Comparison of ENCODE assay signal across 23 cellular contexts in the genomic region with DNA sequence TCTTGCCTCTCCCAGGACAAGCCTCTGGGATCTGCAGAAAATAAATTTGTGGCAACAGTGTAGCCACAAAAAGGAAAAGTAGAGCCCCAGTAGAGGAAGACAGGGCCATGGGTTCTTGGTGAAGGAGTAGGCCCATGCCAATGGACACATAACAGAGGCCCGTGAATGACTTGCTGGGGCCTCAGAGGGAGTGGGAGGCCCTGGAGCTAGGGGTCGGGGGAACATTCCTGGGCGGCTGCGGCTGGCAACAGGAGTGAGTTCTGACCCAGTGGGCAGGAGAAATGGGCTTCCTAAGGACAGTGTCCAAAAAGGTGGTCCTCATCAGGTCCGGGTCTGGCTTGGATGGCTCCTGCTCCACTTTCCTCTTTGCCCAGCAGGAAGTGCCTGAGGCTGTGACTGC.
DNase-seq lines count a peak whose midpoint lies in the region; FAIRE-seq and TF ChIP-seq lines count a peak whose summit lies in the region.
"Had no signal": no experiment of that assay in that cellular context is flagged by ENCODE, and none has a peak within 500 bp of the region (broad histone marks: within the 10 kb centered on the region; RNA-seq: fewer than 3 reads in every experiment).

No MANE protein-coding gene starts in this region.

- DNase-seq in activated CD8-positive, alpha-beta memory T cell treated with anti-CD3 and anti-CD28 coated beads for 24 hours: peak; percentile 28
- DNase-seq in activated CD8-positive, alpha-beta memory T cell treated with anti-CD3 and anti-CD28 coated beads, Interleukin-2, amount 50 U/mL, for 48 hours: no peak
- DNase-seq in H1 (ENCODE audit: low read depth in 1 of 2, low spot score in 2 of 2): peak in 1 of 2 experiments; percentile 41
- no peak for DNase-seq in trophoblast cell
- no peak for DNase-seq in SW 1271 (lab: John Stamatoyannopoulos, UW)
- DNase-seq in MV-4-11 (lab: John Stamatoyannopoulos, UW): no peak
- DNase-seq: 8988T; ACHN; AML-193; CD4-positive, alpha-beta T cell; CD8-positive, alpha-beta memory T cell; DMS 273 treated with DMSO at 0.1 percent for 48 hours; DMS79; EL; GDM1; GOT3; HCEC 1CT had no signal

- 95% methylated on average over 5 of the region's 5 CpGs; no CpG with 5 or more reads in 1 of the 2 experiments for WGBS in H1 (ENCODE audit: extremely low coverage in 1 of 2, insufficient coverage in 1 of 2, insufficient read length in 1 of 2, insufficient replicate concordance in 2 of 2, low coverage in 1 of 2, low lambda C conversion rate in 2 of 2, missing lambda C conversion rate in 1 of 2), 2 experiments
- no CpG with 5 or more reads among the region's 5 CpGs for WGBS in trophoblast cell (ENCODE audit: extremely low coverage, insufficient coverage, insufficient read length)

- no peak overlapping the region for H2BK120ac ChIP-seq in H1 (replicated peaks; ENCODE audit: low read depth, low read length)
- H2BK120ac ChIP-seq in trophoblast cell (ENCODE audit: insufficient read depth, low read length, poor library complexity): no peak overlapping the region

- H3K79me1 ChIP-seq in H1 (ENCODE audit: low read depth, low read length): no peaks in the 10 kb centered on the region
- no peaks in the 10 kb centered on the region for H3K79me1 ChIP-seq in trophoblast cell (ENCODE audit: low read length)

- H2AFZ ChIP-seq in H1 (ENCODE audit: low read length): no peak overlapping the region
- H2AFZ ChIP-seq in trophoblast cell (ENCODE audit: insufficient read depth, low read length, poor library complexity): no peak overlapping the region

- H3K23ac ChIP-seq in H1 (ENCODE audit: insufficient read length) (no peak overlapping the region), trophoblast cell (ENCODE audit: low read length) (no peak overlapping the region)

- no peak overlapping the region for H3K14ac ChIP-seq in H1 (ENCODE audit: insufficient read length)
- H3K14ac ChIP-seq in trophoblast cell (ENCODE audit: low read length): no peak overlapping the region

- TF ChIP-seq RAD21 in H1 (IDR thresholded peaks at IDR 0.05 in 1 of 2, conservative IDR thresholded peaks at IDR 0.05 in 1 of 2; ENCODE audit: low read depth in 2 of 2, low read length in 2 of 2): no peak

- no peak overlapping the region for H3K4ac ChIP-seq in H1 (replicated peaks; ENCODE audit: insufficient read length, low read depth, low read length)
- H3K4ac ChIP-seq in trophoblast cell (ENCODE audit: low read depth, low read length): no peak overlapping the region

- no peak overlapping the region for H4K5ac ChIP-seq in H1 (ENCODE audit: insufficient read length, low read depth, low read length)

- H3K27ac ChIP-seq in HUES48 (ENCODE audit: low read depth, low read length) (peak overlapping the region; percentile 52), H1 (ENCODE audit: low read depth, low read length) (no peak overlapping the region), trophoblast cell (ENCODE audit: low read depth, low read length) (no peak overlapping the region)
- H3K27ac ChIP-seq: A549; BLaER1 treated with 17β-estradiol and CSF1 and Interleukin-3, amounts not matched to agents 10 nM and 100 nM had no signal

- POLR2A ChIA-PET in H1 (lab: Charles Lee; ENCODE audit: partially characterized antibody): no interaction called here

- H2BK5ac ChIP-seq in H1 (ENCODE audit: low read depth, low read length) (peak overlapping the region; percentile 47; the same call in 1 of the 2 replicates), trophoblast cell (ENCODE audit: low read depth, low read length, poor library complexity) (no peak overlapping the region)

- TF ChIP-seq POLR2A in H1 (IDR thresholded peaks at IDR 0.05; ENCODE audit: control extremely low read depth in 1 of 2, low read depth in 2 of 2, low read length in 2 of 2): no peak

- H4K20me1 ChIP-seq in H1 (replicated peaks in 1 of 2; ENCODE audit: control insufficient read depth in 1 of 2, insufficient read depth in 2 of 2, low read length in 2 of 2): no peaks in the 10 kb centered on the region
- H4K20me1 ChIP-seq: BLaER1 treated with 17β-estradiol and CSF1 and Interleukin-3, amounts not matched to agents 10 nM and 100 nM had no signal

- H3K27me3 ChIP-seq in HUES48 (ENCODE audit: control insufficient read depth, insufficient read depth, low read length) (no peaks in the 10 kb centered on the region), H1 (replicated peaks in 1 of 4; ENCODE audit: control insufficient read depth in 3 of 4, extremely low read depth in 1 of 4, insufficient read depth in 3 of 4, low read length in 3 of 4) (peaks cover 0 to 3% (median 0%) of the 10 kb centered on the region in 4 experiments; a peak in 1 of 7 replicates), trophoblast cell (ENCODE audit: insufficient read depth, low read length) (no peaks in the 10 kb centered on the region)
- H3K27me3 ChIP-seq: BE2C; BLaER1 treated with 17β-estradiol and CSF1 and Interleukin-3, amounts not matched to agents 10 nM and 100 nM had no signal

- no peak overlapping the region for H2BK15ac ChIP-seq in H1 (ENCODE audit: low read length)

- H3K9me3 ChIP-seq in HUES48 (ENCODE audit: control insufficient read depth, insufficient read depth, low read length) (no peaks in the 10 kb centered on the region), H1 (ENCODE audit: insufficient read depth in 2 of 2, low read depth in 1 of 2, low read length in 1 of 2) (no peaks in the 10 kb centered on the region), trophoblast cell (ENCODE audit: insufficient read depth, low read depth, low read length) (no peaks in the 10 kb centered on the region)
- H3K9me3 ChIP-seq: A549; BE2C; BLaER1 treated with 17β-estradiol and CSF1 and Interleukin-3, amounts not matched to agents 10 nM and 100 nM had no signal

- H2BK12ac ChIP-seq in H1 (ENCODE audit: low read depth, low read length): peak overlapping the region; percentile 60; the same call in 1 of the 2 replicates
- no peak overlapping the region for H2BK12ac ChIP-seq in trophoblast cell (ENCODE audit: low read length)

- H3K79me2 ChIP-seq in H1 (ENCODE audit: control insufficient read depth in 1 of 2, insufficient read depth in 2 of 2, low read length in 2 of 2) (no peaks in the 10 kb centered on the region), trophoblast cell (ENCODE audit: control insufficient read depth, insufficient read depth, low read length, poor library complexity) (no peaks in the 10 kb centered on the region)

- H4K12ac ChIP-seq in trophoblast cell (ENCODE audit: low read depth, low read length): no peak overlapping the region

- no peak overlapping the region for H3K4me3 ChIP-seq in HUES48 (ENCODE audit: low read depth, low read length)
- no peak overlapping the region for H3K4me3 ChIP-seq in H1 (ENCODE audit: extremely low read depth in 1 of 4, insufficient read depth in 2 of 4, low read depth in 3 of 4, low read length in 4 of 4)
- H3K4me3 ChIP-seq in trophoblast cell (ENCODE audit: low read depth, low read length): peak overlapping the region; percentile 12
- H3K4me3 ChIP-seq: A549; BLaER1 treated with 17β-estradiol and CSF1 and Interleukin-3, amounts not matched to agents 10 nM and 100 nM; GM12878 had no signal

- H2BK20ac ChIP-seq in H1 (ENCODE audit: low read length): peak overlapping the region; percentile 23

- H4K91ac ChIP-seq in H1 (replicated peaks; ENCODE audit: insufficient read length, low read length) (peak overlapping the region; percentile 23), trophoblast cell (ENCODE audit: low read depth, low read length) (no peak overlapping the region)

- H2AK5ac ChIP-seq in H1 (ENCODE audit: low read depth, low read length) (0 out of 2 replicates have a peak overlapping the region, but pooled peaks have one; percentile 65), trophoblast cell (ENCODE audit: low read length) (no peak overlapping the region)

- H3K4me2 ChIP-seq in H1 (ENCODE audit: insufficient read depth in 1 of 2, low read depth in 2 of 2, low read length in 2 of 2) (no peak overlapping the region), trophoblast cell (ENCODE audit: low read length) (no peak overlapping the region)
- H3K4me2 ChIP-seq: A549 had no signal

- H4K8ac ChIP-seq in H1 (ENCODE audit: extremely low read depth, insufficient read depth, low read length) (no peak overlapping the region), trophoblast cell (ENCODE audit: low read depth, low read length) (no peak overlapping the region)

- H3K56ac ChIP-seq in H1 (replicated peaks; ENCODE audit: insufficient read length, low read depth, low read length): no peak overlapping the region

- H3K36me3 ChIP-seq in HUES48 (ENCODE audit: control insufficient read depth, insufficient read depth, low read length) (no peaks in the 10 kb centered on the region), H1 (ENCODE audit: control insufficient read depth in 2 of 4, insufficient read depth in 4 of 4, low read length in 3 of 4) (no peaks in the 10 kb centered on the region), trophoblast cell (ENCODE audit: control insufficient read depth in 1 of 2, insufficient read depth in 2 of 2, low read length in 2 of 2) (no peaks in the 10 kb centered on the region)
- H3K36me3 ChIP-seq: BE2C; BLaER1 treated with 17β-estradiol and CSF1 and Interleukin-3, amounts not matched to agents 10 nM and 100 nM had no signal

- no peak for FAIRE-seq in H1 (lab: Jason Lieb, UNC)
- FAIRE-seq: A549, D721Med, GM12878 had no signal

- H3K23me2 ChIP-seq in H1 (ENCODE audit: low read depth, low read length): no peaks in the 10 kb centered on the region

- no peak for TF ChIP-seq EP300 in H1 (IDR thresholded peaks at IDR 0.05; ENCODE audit: borderline replicate concordance in 1 of 2, low read depth in 2 of 2, low read length in 2 of 2)

- H3K9ac ChIP-seq in HUES48 (ENCODE audit: low read depth, low read length) (no peak overlapping the region), H1 (replicated peaks in 1 of 4; ENCODE audit: extremely low read depth in 1 of 4, low read depth in 3 of 4, low read length in 3 of 4) (no peak overlapping the region), trophoblast cell (ENCODE audit: low read length) (no peak overlapping the region)
- H3K9ac ChIP-seq: BLaER1 treated with 17β-estradiol and CSF1 and Interleukin-3, amounts not matched to agents 10 nM and 100 nM had no signal

- CTCF ChIA-PET in H1 (lab: Charles Lee; ENCODE audit: partially characterized antibody): interaction anchor here (1.2 to 9.8 kb wide), 9 partner anchors 8 to 324 kb away, joined by 3 to 72 read pairs (median 4); no protein-coding TSS in a partner anchor

- H3K4me1 ChIP-seq in HUES48 (ENCODE audit: control insufficient read depth, insufficient read depth, low read length): peaks cover 14% of the 10 kb centered on the region
- H3K4me1 ChIP-seq in H1 (replicated peaks in 1 of 4; ENCODE audit: control insufficient read depth in 3 of 4, insufficient read depth in 4 of 4, low read length in 3 of 4): peaks cover 0 to 14% (median 14%) of the 10 kb centered on the region in 4 experiments; a peak in 6 of 7 replicates
- peaks cover 0 to 2% of the 10 kb centered on the region in 2 experiments for H3K4me1 ChIP-seq in trophoblast cell (ENCODE audit: control insufficient read depth in 1 of 2, insufficient read depth in 2 of 2, low read length in 2 of 2)
- H3K4me1 ChIP-seq: A549, BE2C had no signal

- no peak overlapping the region for H3K18ac ChIP-seq in H1 (ENCODE audit: extremely low read depth, low read length)
- no peak overlapping the region for H3K18ac ChIP-seq in trophoblast cell (ENCODE audit: low read length)

- TF ChIP-seq CTCF in H1 (IDR thresholded peaks at IDR 0.05; ENCODE audit: control extremely low read depth in 1 of 3, insufficient read depth in 1 of 3, low read depth in 1 of 3, low read length in 3 of 3): no peak
